In the genomic region with DNA sequence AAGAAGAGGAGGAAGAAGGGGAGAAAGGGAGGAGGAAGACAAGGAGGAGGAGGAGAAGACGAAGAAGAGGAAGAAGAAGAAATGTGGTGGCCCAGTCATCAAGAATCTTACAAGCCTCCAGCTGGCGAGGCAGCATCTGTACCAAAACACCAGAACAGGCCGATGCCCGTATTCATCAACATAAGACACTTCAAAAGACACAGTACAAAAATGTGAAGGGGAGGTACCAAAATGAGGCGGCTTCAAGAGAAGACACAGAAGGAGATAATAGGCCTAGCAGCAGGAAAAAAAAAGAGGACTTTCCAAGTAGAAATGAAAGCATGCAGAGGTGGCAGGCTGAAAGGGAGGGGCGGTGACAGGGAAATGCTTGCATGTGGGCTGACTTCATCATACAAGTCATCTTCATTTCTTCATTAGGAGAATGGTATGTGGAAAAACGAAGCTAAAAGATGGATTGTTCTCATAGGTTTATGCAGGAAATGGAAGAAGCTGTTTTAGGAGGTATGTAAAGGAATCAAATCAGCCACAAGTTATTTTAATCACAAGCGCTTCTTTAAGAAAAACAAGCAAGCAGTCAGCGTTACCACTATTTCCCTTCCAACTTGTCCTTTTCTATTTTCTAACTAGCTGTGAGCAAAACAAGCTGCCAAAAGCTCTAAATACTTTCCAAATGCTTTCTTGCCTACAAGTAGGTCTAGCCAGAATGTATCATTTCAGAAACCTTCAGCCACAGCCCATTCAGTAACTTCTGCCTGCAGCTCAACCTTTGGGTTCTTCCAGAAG, we compare ENCODE assay signal across 9 cellular contexts.
A peak's percentile ranks its signal among the peaks of the same experiment; 100 is the strongest.
DNase-seq lines count a peak whose midpoint lies in the region; ATAC-seq, FAIRE-seq and TF ChIP-seq lines count a peak whose summit lies in the region.
"Had no signal": no experiment of that assay in that cellular context is flagged by ENCODE, and none has a peak within 500 bp of the region (broad histone marks: within the 10 kb centered on the region; RNA-seq: fewer than 3 reads in every experiment).

No MANE protein-coding gene starts in this region.

- no peaks in the 10 kb centered on the region for H3K9me3 Mint-ChIP-seq in activated CD8-positive, alpha-beta memory T cell treated with anti-CD3 and anti-CD28 coated beads, Interleukin-2, amount 10 ng/mL, durations not matched to agents 7 days and 5 days (ENCODE audit: low read depth)
- peaks cover 2% of the 10 kb centered on the region for H3K9me3 Mint-ChIP-seq in astrocyte (ENCODE audit: unreplicated experiment)

- CTCF ChIA-PET in activated CD8-positive, alpha-beta memory T cell treated with anti-CD3 and anti-CD28 coated beads, Interleukin-2, amount 10 ng/mL, durations not matched to agents 7 days and 5 days (lab: Charles Lee), result interaction anchor here (1.2 kb wide), 1 partner anchor 79 kb away, joined by 3 read pairs; no protein-coding TSS in a partner anchor

- H3K9me3 ChIP-seq in astrocyte (ENCODE audit: insufficient read depth, low read depth, low read length) (no peaks in the 10 kb centered on the region), left lung (no peaks in the 10 kb centered on the region)
- H3K9me3 ChIP-seq: A549 had no signal

- peak overlapping the region; percentile 52 for H3K9ac ChIP-seq in astrocyte (ENCODE audit: low read length)

- H3K4me1 ChIP-seq in astrocyte (ENCODE audit: insufficient read depth, low read length) (peaks cover 10% of the 10 kb centered on the region), left lung (peaks cover 0 to 32% of the 10 kb centered on the region in 2 donors)
- H3K4me1 ChIP-seq: A549 had no signal

- peak overlapping the region; percentile 7 for H3K27ac Mint-ChIP-seq in activated CD8-positive, alpha-beta memory T cell treated with anti-CD3 and anti-CD28 coated beads, Interleukin-2, amount 10 ng/mL, durations not matched to agents 7 days and 5 days
- H3K27ac Mint-ChIP-seq in astrocyte (ENCODE audit: unreplicated experiment), result peak overlapping the region; percentile 84

- H3K36me3 Mint-ChIP-seq in activated CD8-positive, alpha-beta memory T cell treated with anti-CD3 and anti-CD28 coated beads, Interleukin-2, amount 10 ng/mL, durations not matched to agents 7 days and 5 days, result peaks cover 7% of the 10 kb centered on the region
- peaks cover 23% of the 10 kb centered on the region for H3K36me3 Mint-ChIP-seq in astrocyte (ENCODE audit: low read depth, unreplicated experiment)

- peak; percentile 70 for FAIRE-seq in astrocyte (lab: Jason Lieb, UNC)
- FAIRE-seq: A549 had no signal

- peaks cover 23% of the 10 kb centered on the region for H3K4me1 Mint-ChIP-seq in activated CD8-positive, alpha-beta memory T cell treated with anti-CD3 and anti-CD28 coated beads, Interleukin-2, amount 10 ng/mL, durations not matched to agents 7 days and 5 days
- H3K4me1 Mint-ChIP-seq in astrocyte (ENCODE audit: low read depth, unreplicated experiment), result peaks cover 23% of the 10 kb centered on the region

- peak overlapping the region; percentile 7 for H3K4me3 Mint-ChIP-seq in activated CD8-positive, alpha-beta memory T cell treated with anti-CD3 and anti-CD28 coated beads, Interleukin-2, amount 10 ng/mL, durations not matched to agents 7 days and 5 days
- H3K4me3 Mint-ChIP-seq in astrocyte (ENCODE audit: unreplicated experiment), result peak overlapping the region; percentile 18

- H3K27me3 ChIP-seq in astrocyte (ENCODE audit: insufficient read depth, low read length) (no peaks in the 10 kb centered on the region), left lung (no peaks in the 10 kb centered on the region)

- no peak for TF ChIP-seq CTCF in astrocyte (IDR thresholded peaks at IDR 0.05; ENCODE audit: insufficient read depth, low read depth, low read length)
- TF ChIP-seq CTCF in left lung (IDR thresholded peaks at IDR 0.05), result no peak

- DNase-seq in activated CD8-positive, alpha-beta memory T cell treated with anti-CD3 and anti-CD28 coated beads, Interleukin-2, amount 10 ng/mL, durations not matched to agents 7 days and 5 days, result no peak
- no peak for DNase-seq in activated CD8-positive, alpha-beta memory T cell treated with anti-CD3 and anti-CD28 coated beads for 24 hours
- DNase-seq in astrocyte (ENCODE audit: low read depth), result peak; percentile 90
- DNase-seq in left lung, result no peak
- peak; percentile 19 for DNase-seq in stimulated activated CD8-positive, alpha-beta memory T cell treated with anti-CD3 and anti-CD28 coated beads, Interleukin-4, amount 100 ng/mL, for 24 hours (ENCODE audit: low read depth)
- no peak for DNase-seq in GM19240 (ENCODE audit: insufficient read length, low spot score)
- DNase-seq in NCI-H1930 (lab: John Stamatoyannopoulos, UW), result no peak

- H3K4me3 ChIP-seq in astrocyte (ENCODE audit: insufficient read depth, low read depth, low read length) (peak overlapping the region; percentile 37), left lung (no peak overlapping the region)
- H3K4me3 ChIP-seq: A549 had no signal

- H3K4me2 ChIP-seq in astrocyte (ENCODE audit: low read length), result peak overlapping the region; percentile 83
- H3K4me2 ChIP-seq: A549 had no signal

- intact Hi-C loops in left lung (cut with DNase I), result no loop called here

- ATAC-seq in activated CD8-positive, alpha-beta memory T cell treated with anti-CD3 and anti-CD28 coated beads, Interleukin-2, amount 10 ng/mL, durations not matched to agents 7 days and 5 days, result peak; percentile 39
- ATAC-seq in left lung (peak; percentile 52), HG02798 (IDR thresholded peaks at IDR 0.05; ENCODE audit: poor library complexity, unreplicated experiment) (no peak)
- ATAC-seq: A549 had no signal

- H3K79me2 ChIP-seq in astrocyte (ENCODE audit: insufficient read depth, low read length), result peaks cover 5% of the 10 kb centered on the region

- no peaks in the 10 kb centered on the region for H3K27me3 Mint-ChIP-seq in activated CD8-positive, alpha-beta memory T cell treated with anti-CD3 and anti-CD28 coated beads, Interleukin-2, amount 10 ng/mL, durations not matched to agents 7 days and 5 days
- no peaks in the 10 kb centered on the region for H3K27me3 Mint-ChIP-seq in astrocyte (ENCODE audit: low read depth, unreplicated experiment)

- H2AFZ ChIP-seq in astrocyte (ENCODE audit: low read depth, low read length), result peak overlapping the region; percentile 0

- H3K27ac ChIP-seq in astrocyte (ENCODE audit: low read depth, low read length) (peak overlapping the region; percentile 62), left lung (peak overlapping the region; percentile 53 to 75)
- H3K27ac ChIP-seq: A549 had no signal

- H3K36me3 ChIP-seq in astrocyte (ENCODE audit: insufficient read depth, low read length) (no peaks in the 10 kb centered on the region), left lung (peaks cover 0 to 6% of the 10 kb centered on the region in 2 donors)

- H4K20me1 ChIP-seq in astrocyte (ENCODE audit: insufficient read depth, low read length), result no peaks in the 10 kb centered on the region

Comparison
In these comparisons a context has a peak if more than half of its experiments do, and no peak if none do; other contexts are left out.
1. DNase-seq: peak in astrocyte (single experiment) and stimulated activated CD8-positive, alpha-beta memory T cell treated with anti-CD3 and anti-CD28 coated beads, Interleukin-4, amount 100 ng/mL, for 24 hours (single experiment); none in activated CD8-positive, alpha-beta memory T cell treated with anti-CD3 and anti-CD28 coated beads, Interleukin-2, amount 10 ng/mL, durations not matched to agents 7 days and 5 days (single experiment), activated CD8-positive, alpha-beta memory T cell treated with anti-CD3 and anti-CD28 coated beads for 24 hours (single experiment), left lung (0 of 2), GM19240 (single experiment) and NCI-H1930 (0 of 2).